9 cellular contexts compared by ENCODE assay signal in the genomic region with DNA sequence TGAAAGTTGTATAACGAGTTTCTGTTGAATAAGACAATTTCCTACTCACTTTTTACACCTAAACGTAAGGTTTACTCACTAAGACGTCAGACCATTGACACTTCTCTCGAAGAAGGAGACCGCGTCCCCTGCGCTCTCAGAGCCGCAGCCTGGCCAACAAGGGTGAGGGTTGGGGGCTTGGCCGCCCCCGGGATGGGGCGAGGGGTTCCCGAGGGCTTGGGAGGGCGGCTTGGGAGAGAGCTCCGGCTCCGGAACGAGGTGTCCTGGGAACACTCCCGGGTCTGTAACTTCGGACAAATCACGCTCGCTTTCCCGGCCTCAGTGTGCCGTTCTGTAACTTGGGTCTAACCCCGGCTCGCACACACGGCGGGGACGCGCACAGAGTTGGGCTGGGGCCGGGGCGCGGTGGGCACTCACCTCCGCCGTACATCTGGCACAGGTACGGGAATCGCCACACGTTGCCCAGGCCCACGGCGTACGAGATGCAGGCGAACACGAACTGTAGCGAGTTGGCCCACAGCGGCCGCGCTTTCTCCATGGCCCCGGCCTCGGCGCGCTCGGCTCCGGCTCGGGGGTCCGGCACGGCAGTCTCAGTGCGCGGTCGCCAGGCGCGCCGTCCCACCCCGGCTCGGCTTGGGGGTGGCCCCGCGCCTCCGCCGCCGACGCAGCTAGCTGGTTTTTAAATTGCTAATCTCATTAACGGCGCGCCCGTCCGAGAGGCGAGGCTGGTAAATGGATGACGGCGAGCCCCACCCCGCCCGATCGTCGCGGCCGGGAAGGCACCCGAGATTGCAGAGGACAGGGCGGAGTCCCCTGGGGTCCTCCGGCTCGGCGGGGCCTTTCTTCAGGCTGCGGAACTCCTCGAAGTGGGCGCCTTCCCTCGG. TPM values are rescaled to one million over a fixed set of nuclear protein-coding genes. Genes with fewer than 3 reads are reported as not detected.
DNase-seq lines count a peak whose midpoint lies in the region; ATAC-seq and TF ChIP-seq lines count a peak whose summit lies in the region.
"Had no signal": no experiment of that assay in that cellular context is flagged by ENCODE, and none has a peak within 500 bp of the region (broad histone marks: within the 10 kb centered on the region; RNA-seq: fewer than 3 reads in every experiment).

A gene with protein sequence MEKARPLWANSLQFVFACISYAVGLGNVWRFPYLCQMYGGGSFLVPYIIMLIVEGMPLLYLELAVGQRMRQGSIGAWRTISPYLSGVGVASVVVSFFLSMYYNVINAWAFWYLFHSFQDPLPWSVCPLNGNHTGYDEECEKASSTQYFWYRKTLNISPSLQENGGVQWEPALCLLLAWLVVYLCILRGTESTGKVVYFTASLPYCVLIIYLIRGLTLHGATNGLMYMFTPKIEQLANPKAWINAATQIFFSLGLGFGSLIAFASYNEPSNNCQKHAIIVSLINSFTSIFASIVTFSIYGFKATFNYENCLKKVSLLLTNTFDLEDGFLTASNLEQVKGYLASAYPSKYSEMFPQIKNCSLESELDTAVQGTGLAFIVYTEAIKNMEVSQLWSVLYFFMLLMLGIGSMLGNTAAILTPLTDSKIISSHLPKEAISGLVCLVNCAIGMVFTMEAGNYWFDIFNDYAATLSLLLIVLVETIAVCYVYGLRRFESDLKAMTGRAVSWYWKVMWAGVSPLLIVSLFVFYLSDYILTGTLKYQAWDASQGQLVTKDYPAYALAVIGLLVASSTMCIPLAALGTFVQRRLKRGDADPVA (minus strand): TSS at position 655 of the 884 bp plus-strand sequence. CDS start 117 bp downstream, at position 538.

- H3K9ac ChIP-seq in liver (ENCODE audit: low read depth in 1 of 2, low read length in 2 of 2): no peak within 1 kb of the TSS

- WGBS in body of pancreas, 2 donors: 3 to 5% methylated on average over 33 to 72 of the region's 91 CpGs
- 5% methylated on average over 91 of the region's 91 CpGs for WGBS in liver
- WGBS in suprapubic skin: 3% methylated on average over 34 of the region's 91 CpGs

- POLR2A ChIA-PET in activated CD4-positive, alpha-beta T cell treated with anti-CD3 and anti-CD28 coated beads for 36 hours (lab: Charles Lee): no interaction called here

- peak within 1 kb of the TSS; percentile 50 for H3K4me3 Mint-ChIP-seq in activated CD4-positive, alpha-beta T cell treated with anti-CD3 and anti-CD28 coated beads for 36 hours

- peaks cover 0 to 9% of the 10 kb centered on the region in 2 donors for H3K27me3 ChIP-seq in body of pancreas
- peaks cover 2 to 9% (median 4%) of the 10 kb centered on the region in 4 donors for H3K27me3 ChIP-seq in liver (ENCODE audit: control insufficient read depth in 4 of 4, insufficient read depth in 4 of 4, low read length in 3 of 4)
- peaks cover 40% of the 10 kb centered on the region for H3K27me3 ChIP-seq in suprapubic skin

- H3K9me3 ChIP-seq in body of pancreas (no peaks in the 10 kb centered on the region), liver (ENCODE audit: control insufficient read depth in 4 of 4, low read length in 3 of 4) (no peaks in the 10 kb centered on the region), suprapubic skin (no peaks in the 10 kb centered on the region)

- no peaks in the 10 kb centered on the region for H3K36me3 ChIP-seq in body of pancreas (replicated peaks in 1 of 2; ENCODE audit: insufficient read depth in 1 of 2, low read depth in 2 of 2)
- no peaks in the 10 kb centered on the region for H3K36me3 ChIP-seq in liver (ENCODE audit: control insufficient read depth in 4 of 4, insufficient read depth in 3 of 4, low read depth in 1 of 4, low read length in 3 of 4)
- H3K36me3 ChIP-seq in suprapubic skin: no peaks in the 10 kb centered on the region

- peaks cover 52% of the 10 kb centered on the region for H3K27me3 Mint-ChIP-seq in activated CD4-positive, alpha-beta T cell treated with anti-CD3 and anti-CD28 coated beads for 36 hours

- no peak for TF ChIP-seq EP300 in suprapubic skin (IDR thresholded peaks at IDR 0.05)

- H3K27ac Mint-ChIP-seq in activated CD4-positive, alpha-beta T cell treated with anti-CD3 and anti-CD28 coated beads for 36 hours: no peak within 1 kb of the TSS

- TF ChIP-seq RAD21 in liver (IDR thresholded peaks at IDR 0.05): no peak

- ATAC-seq in activated CD4-positive, alpha-beta T cell treated with anti-CD3 and anti-CD28 coated beads for 36 hours: peak; percentile 39
- peak; percentile 34 for ATAC-seq in body of pancreas

- peaks cover 4% of the 10 kb centered on the region for H3K4me1 Mint-ChIP-seq in activated CD4-positive, alpha-beta T cell treated with anti-CD3 and anti-CD28 coated beads for 36 hours

- H3K27ac ChIP-seq in body of pancreas (peak within 1 kb of the TSS; percentile 15 to 78 (median 48)), liver (ENCODE audit: low read depth in 1 of 2, low read length in 2 of 2) (no peak within 1 kb of the TSS), suprapubic skin (no peak within 1 kb of the TSS)

- TF ChIP-seq POLR2A in body of pancreas (IDR thresholded peaks at IDR 0.05) (peak in 2 of 3 donors; percentile 31 to 37), suprapubic skin (IDR thresholded peaks at IDR 0.05) (no peak)

- DNase-seq in activated CD4-positive, alpha-beta T cell treated with anti-CD3 and anti-CD28 coated beads for 36 hours: peak; percentile 25
- no peak for DNase-seq in activated CD4-positive, alpha-beta T cell treated with anti-CD3 and anti-CD28 coated beads, Interleukin-2, amount 50 U/mL, for 4 hours
- DNase-seq in body of pancreas: peak; percentile 25 to 41 (median 36)
- DNase-seq in suprapubic skin (ENCODE audit: low spot score in 2 of 2): no peak
- no peak for DNase-seq in C1 segment of cervical spinal cord (lab: John Stamatoyannopoulos, UW)
- DNase-seq in activated effector memory CD4-positive, alpha-beta T cell treated with anti-CD3 and anti-CD28 coated beads, Interleukin-2, amount 50 U/mL, for 16 hours: no peak
- no peak for DNase-seq in NAMALWA (ENCODE audit: low spot score)
- DNase-seq: DND-41 had no signal

- peaks cover 41% of the 10 kb centered on the region for H3K4me1 ChIP-seq in body of pancreas
- peaks cover 0 to 15% (median 8%) of the 10 kb centered on the region in 4 donors for H3K4me1 ChIP-seq in liver (ENCODE audit: control insufficient read depth in 4 of 4, insufficient read depth in 4 of 4, low read length in 3 of 4)
- peaks cover 16% of the 10 kb centered on the region for H3K4me1 ChIP-seq in suprapubic skin

- H3K9me3 Mint-ChIP-seq in activated CD4-positive, alpha-beta T cell treated with anti-CD3 and anti-CD28 coated beads for 36 hours (ENCODE audit: low read depth): no peaks in the 10 kb centered on the region

- intact Hi-C loops in activated CD4-positive, alpha-beta T cell treated with anti-CD3 and anti-CD28 coated beads for 36 hours (cut with DNase I, micrococcal nuclease): loop anchor here in 1 of 2 experiments (5.0 kb wide), 1 partner anchor 66 kb away; no protein-coding TSS in a partner anchor
- intact Hi-C loops in body of pancreas (cut with DNase I): no loop called here

- peak within 1 kb of the TSS in 1 of 2 donors; percentile 33 for H3K4me3 ChIP-seq in body of pancreas
- peak within 1 kb of the TSS in 2 of 3 donors; percentile 0 to 50 for H3K4me3 ChIP-seq in liver (ENCODE audit: low read depth in 1 of 3, low read length in 3 of 3)
- peak within 1 kb of the TSS; percentile 44 for H3K4me3 ChIP-seq in suprapubic skin

- no peaks in the 10 kb centered on the region for H3K36me3 Mint-ChIP-seq in activated CD4-positive, alpha-beta T cell treated with anti-CD3 and anti-CD28 coated beads for 36 hours (ENCODE audit: low read depth)

- CTCF ChIA-PET in activated CD4-positive, alpha-beta T cell treated with anti-CD3 and anti-CD28 coated beads for 36 hours (lab: Charles Lee): interaction anchor here (0.6 kb wide), 1 partner anchor 27 kb away, joined by 5 read pairs; no protein-coding TSS in a partner anchor

- TF ChIP-seq CTCF in body of pancreas (IDR thresholded peaks at IDR 0.05) (no peak), liver (IDR thresholded peaks at IDR 0.05; ENCODE audit: low read depth, low read length, missing input control) (no peak), suprapubic skin (IDR thresholded peaks at IDR 0.05) (no peak)

TF ChIP-seq in liver, 16 proteins besides CTCF, POLR2A, EP300 and RAD21 (continues in another document):
- TF ChIP-seq MAX (IDR thresholded peaks at IDR 0.05): no peak
- no peak for TF ChIP-seq TAF1 (conservative IDR thresholded peaks at IDR 0.05)
- TF ChIP-seq HNF4G (IDR thresholded peaks at IDR 0.05): no peak
- no peak for TF ChIP-seq GABPA (IDR thresholded peaks at IDR 0.05 in 1 of 2, conservative IDR thresholded peaks at IDR 0.05 in 1 of 2)
- no peak for TF ChIP-seq FOXA2 (IDR thresholded peaks at IDR 0.05)
- TF ChIP-seq JUND (IDR thresholded peaks at IDR 0.05): no peak
- TF ChIP-seq YY1 (IDR thresholded peaks at IDR 0.05): no peak
- no peak for TF ChIP-seq FOXA1 (IDR thresholded peaks at IDR 0.05)
- TF ChIP-seq NR2F2 (IDR thresholded peaks at IDR 0.05): no peak

RNA-seq across cellular contexts. Expression of the gene that starts here (rescaled TPM):
- not detected for total RNA-seq in activated CD4-positive, alpha-beta T cell treated with anti-CD3 and anti-CD28 coated beads for 36 hours
- 1 to 10 TPM; 4.7 to 5.3 TPM for total RNA-seq in body of pancreas
- under 1 TPM in 1 of 2 donors, not detected in 1; 0.08 TPM for total RNA-seq in liver
- under 1 TPM; 0.10 to 0.16 TPM for polyA plus RNA-seq in liver
- total RNA-seq in suprapubic skin: under 1 TPM in 1 of 4 donors, not detected in 3; 0.42 TPM

Comparison
In these comparisons a context has a peak if more than half of its experiments do, and no peak if none do; other contexts are left out.
1. RNA of the gene that starts here (total RNA-seq): 4.7 to 5.3 TPM in body of pancreas; 0.08 TPM in liver, 0.42 TPM in suprapubic skin and not detected in activated CD4-positive, alpha-beta T cell treated with anti-CD3 and anti-CD28 coated beads for 36 hours; every median in the first group is over 4 times any median in the second.
2. Peak in DNase-seq and ATAC-seq in activated CD4-positive, alpha-beta T cell treated with anti-CD3 and anti-CD28 coated beads for 36 hours; RNA of the gene not detected or under 1 TPM.
3. DNase-seq: peak in body of pancreas (4 of 4); none in activated CD4-positive, alpha-beta T cell treated with anti-CD3 and anti-CD28 coated beads, Interleukin-2, amount 50 U/mL, for 4 hours (0 of 2), suprapubic skin (0 of 2), C1 segment of cervical spinal cord (0 of 14), activated effector memory CD4-positive, alpha-beta T cell treated with anti-CD3 and anti-CD28 coated beads, Interleukin-2, amount 50 U/mL, for 16 hours (single experiment) and NAMALWA (single experiment).
4. H3K27ac ChIP-seq: peak in body of pancreas (4 of 4); none in liver (0 of 2) and suprapubic skin (single experiment).
5. POLR2A ChIP-seq: peak in body of pancreas (2 of 3); none in suprapubic skin (0 of 2).